In genomic region chr22:50232481-50233151, GRCh38 we compare ENCODE assay signal across 18 cellular contexts. TPM values are rescaled to one million over a fixed set of nuclear protein-coding genes. Genes with fewer than 3 reads are reported as not detected.
DNase-seq lines count a peak whose midpoint lies in the region; ATAC-seq and TF ChIP-seq lines count a peak whose summit lies in the region.
"Had no signal": no experiment of that assay in that cellular context is flagged by ENCODE, and none has a peak within 500 bp of the region (broad histone marks: within the 10 kb centered on the region; RNA-seq: fewer than 3 reads in every experiment).

No MANE protein-coding gene starts in this region.

- peaks cover under 1% of the 10 kb centered on the region for H3K4me1 Mint-ChIP-seq in activated T-cell treated with anti-CD3 and anti-CD28 coated beads, Interleukin-2, amount 50 U/mL, for 72 hours (ENCODE audit: low read depth)
- no peaks in the 10 kb centered on the region for H3K4me1 Mint-ChIP-seq in nephron progenitor cell
- peaks cover 45% of the 10 kb centered on the region for H3K4me1 Mint-ChIP-seq in stimulated activated effector memory CD8-positive, alpha-beta T cell treated with anti-CD3 and anti-CD28 coated beads, Interleukin-12 subunit alpha, Interleukin-12 subunit beta, amount 100 ng/mL, for 72 hours
- H3K4me1 Mint-ChIP-seq in Caco-2 (ENCODE audit: low read depth, unreplicated experiment), result no peaks in the 10 kb centered on the region
- H3K4me1 Mint-ChIP-seq: CD14-positive monocyte had no signal

- peak overlapping the region; percentile 54 for H3K27ac Mint-ChIP-seq in activated T-cell treated with anti-CD3 and anti-CD28 coated beads, Interleukin-2, amount 50 U/mL, for 72 hours
- H3K27ac Mint-ChIP-seq in nephron progenitor cell, result peak overlapping the region; percentile 38
- H3K27ac Mint-ChIP-seq in stimulated activated effector memory CD8-positive, alpha-beta T cell treated with anti-CD3 and anti-CD28 coated beads, Interleukin-12 subunit alpha, Interleukin-12 subunit beta, amount 100 ng/mL, for 72 hours, result peak overlapping the region; percentile 33
- no peak overlapping the region for H3K27ac Mint-ChIP-seq in Caco-2 (ENCODE audit: unreplicated experiment)
- H3K27ac Mint-ChIP-seq: B cell; CD4-positive, alpha-beta T cell had no signal

- no peak for ATAC-seq in activated T-cell treated with anti-CD3 and anti-CD28 coated beads, Interleukin-2, amount 50 U/mL, for 72 hours (replicated peaks in 1 of 2)
- no peak for ATAC-seq in stimulated activated effector memory CD8-positive, alpha-beta T cell treated with anti-CD3 and anti-CD28 coated beads, Interleukin-12 subunit alpha, Interleukin-12 subunit beta, amount 100 ng/mL, for 72 hours

- H3K4me1 ChIP-seq in Caco-2, result no peaks in the 10 kb centered on the region

- H3K9me3 Mint-ChIP-seq in activated T-cell treated with anti-CD3 and anti-CD28 coated beads, Interleukin-2, amount 50 U/mL, for 72 hours, result peaks cover 0 to 5% of the 10 kb centered on the region in 2 donors
- H3K9me3 Mint-ChIP-seq in nephron progenitor cell (no peaks in the 10 kb centered on the region), Caco-2 (ENCODE audit: unreplicated experiment) (no peaks in the 10 kb centered on the region)
- no peaks in the 10 kb centered on the region for H3K9me3 Mint-ChIP-seq in stimulated activated effector memory CD8-positive, alpha-beta T cell treated with anti-CD3 and anti-CD28 coated beads, Interleukin-12 subunit alpha, Interleukin-12 subunit beta, amount 100 ng/mL, for 72 hours
- H3K9me3 Mint-ChIP-seq: CD4-positive, alpha-beta T cell; CD8-positive, alpha-beta memory T cell had no signal

- TF ChIP-seq CTCF in nephron progenitor cell (IDR thresholded peaks at IDR 0.05) (no peak), WERI-Rb-1 (IDR thresholded peaks at IDR 0.05; ENCODE audit: low read depth, low read length) (no peak), Caco-2 (IDR thresholded peaks at IDR 0.05; ENCODE audit: insufficient read depth in 1 of 2, low read depth in 1 of 2, low read length in 1 of 2, severe bottlenecking in 1 of 2, unreplicated experiment in 1 of 2) (no peak)

- H3K36me3 ChIP-seq in WERI-Rb-1, result peaks cover 5% of the 10 kb centered on the region
- no peaks in the 10 kb centered on the region; the same call in 1 of the 2 replicates for H3K36me3 ChIP-seq in Caco-2 (ENCODE audit: control insufficient read depth, insufficient read depth, low read length)

- no peak overlapping the region for H3K4me3 ChIP-seq in WERI-Rb-1 (ENCODE audit: low read depth, low read length)
- no peak overlapping the region for H3K4me3 ChIP-seq in Caco-2 (ENCODE audit: low read depth, low read length)
- H3K4me3 ChIP-seq: BLaER1 treated with 17β-estradiol and CSF1 and Interleukin-3, amounts not matched to agents 10 nM and 100 nM; GM23248 had no signal

- H3K27ac ChIP-seq in WERI-Rb-1, result no peak overlapping the region
- H3K27ac ChIP-seq: 22Rv1; BLaER1 treated with 17β-estradiol and CSF1 and Interleukin-3, amounts not matched to agents 10 nM and 100 nM; GM23248 had no signal

- H3K27me3 Mint-ChIP-seq in activated T-cell treated with anti-CD3 and anti-CD28 coated beads, Interleukin-2, amount 50 U/mL, for 72 hours (ENCODE audit: low read depth), result no peaks in the 10 kb centered on the region
- H3K27me3 Mint-ChIP-seq in nephron progenitor cell (ENCODE audit: low read depth, poor library complexity) (peaks cover 10% of the 10 kb centered on the region), Caco-2 (ENCODE audit: insufficient read depth, unreplicated experiment) (no peaks in the 10 kb centered on the region)
- H3K27me3 Mint-ChIP-seq: B cell; CD4-positive, alpha-beta T cell; CD8-positive, alpha-beta memory T cell had no signal

- H3K27me3 ChIP-seq in WERI-Rb-1 (ENCODE audit: insufficient read depth, low read depth, severe bottlenecking), result no peaks in the 10 kb centered on the region
- no peaks in the 10 kb centered on the region for H3K27me3 ChIP-seq in Caco-2 (replicated peaks; ENCODE audit: control insufficient read depth, insufficient read depth, low read length)

- CTCF ChIA-PET in Caco-2 (lab: Charles Lee), result no interaction called here

- no TSS peak for BruUV-seq in Caco-2 (replicated peaks; lab: Mats Ljungman, UMichigan)

- no peak overlapping the region for H3K4me3 Mint-ChIP-seq in activated T-cell treated with anti-CD3 and anti-CD28 coated beads, Interleukin-2, amount 50 U/mL, for 72 hours
- no peak overlapping the region for H3K4me3 Mint-ChIP-seq in nephron progenitor cell
- no peak overlapping the region for H3K4me3 Mint-ChIP-seq in stimulated activated effector memory CD8-positive, alpha-beta T cell treated with anti-CD3 and anti-CD28 coated beads, Interleukin-12 subunit alpha, Interleukin-12 subunit beta, amount 100 ng/mL, for 72 hours
- H3K4me3 Mint-ChIP-seq in Caco-2 (ENCODE audit: unreplicated experiment), result no peak overlapping the region
- H3K4me3 Mint-ChIP-seq: B cell; CD14-positive monocyte; CD4-positive, alpha-beta T cell had no signal

- POLR2A ChIA-PET in Caco-2 (lab: Charles Lee), result interaction anchor here (0.6 kb wide), 1 partner anchor 19 kb away, joined by 3 read pairs; the partner anchor contains the start of gene HDAC10

- H3K36me3 Mint-ChIP-seq in activated T-cell treated with anti-CD3 and anti-CD28 coated beads, Interleukin-2, amount 50 U/mL, for 72 hours (ENCODE audit: insufficient read depth in 2 of 2), result peaks cover 9 to 13% of the 10 kb centered on the region in 2 donors
- H3K36me3 Mint-ChIP-seq in nephron progenitor cell (ENCODE audit: low read depth) (peaks cover 28% of the 10 kb centered on the region), Caco-2 (ENCODE audit: insufficient read depth, unreplicated experiment) (peaks cover 34% of the 10 kb centered on the region)
- peaks cover 80% of the 10 kb centered on the region for H3K36me3 Mint-ChIP-seq in stimulated activated effector memory CD8-positive, alpha-beta T cell treated with anti-CD3 and anti-CD28 coated beads, Interleukin-12 subunit alpha, Interleukin-12 subunit beta, amount 100 ng/mL, for 72 hours

- no peak for DNase-seq in activated T-cell treated with anti-CD3 and anti-CD28 coated beads, Interleukin-2, amount 50 U/mL, for 72 hours
- DNase-seq in activated T-cell treated with anti-CD3 and anti-CD28 coated beads, Interleukin-2, amount 50 U/mL, for 1 hour, result no peak
- no peak for DNase-seq in nephron progenitor cell
- DNase-seq in stimulated activated effector memory CD8-positive, alpha-beta T cell treated with anti-CD3 and anti-CD28 coated beads, Interleukin-12 subunit alpha, Interleukin-12 subunit beta, amount 100 ng/mL, for 72 hours (ENCODE audit: low spot score in 2 of 2), result no peak
- no peak for DNase-seq in WERI-Rb-1
- no peak for DNase-seq in Caco-2
- DNase-seq: Calu3; CD4-positive, alpha-beta T cell; CD8-positive, alpha-beta memory T cell; DMS53; DMS79 treated with DMSO at 0.1 percent for 48 hours; GM23248; H7; HCEC 1CT had no signal

- intact Hi-C loops in Caco-2 (cut with micrococcal nuclease; ENCODE audit: unreplicated experiment), result no loop called here

- no peaks in the 10 kb centered on the region for H3K9me3 ChIP-seq in WERI-Rb-1 (ENCODE audit: severe bottlenecking)
- no peaks in the 10 kb centered on the region for H3K9me3 ChIP-seq in Caco-2

RNA-seq across cellular contexts. Expression of gene TUBGCP6, which starts 12.2 kb away (rescaled TPM):
- 10 to 100 TPM; 64.9 to 69.7 TPM for total RNA-seq in activated T-cell treated with anti-CD3 and anti-CD28 coated beads, Interleukin-2, amount 50 U/mL, for 72 hours
- 29.3 and 34.2 TPM in 2 replicates for total RNA-seq in Caco-2 (2022)

RNA-seq across cellular contexts. Expression of gene HDAC10, which starts 18.4 kb away (rescaled TPM):
- total RNA-seq in activated T-cell treated with anti-CD3 and anti-CD28 coated beads, Interleukin-2, amount 50 U/mL, for 72 hours, result 10 to 100 TPM; 52.1 to 57.4 TPM
- 61.3 and 63.5 TPM in 2 replicates for total RNA-seq in Caco-2 (2022)

RNA-seq across cellular contexts. Expression of gene MAPK12, which starts 28.9 kb away (rescaled TPM):
- total RNA-seq in activated T-cell treated with anti-CD3 and anti-CD28 coated beads, Interleukin-2, amount 50 U/mL, for 72 hours, result 10 to 100 TPM in 1 of 2 donors, 1 to 10 TPM in 1; 8.5 to 11.5 TPM
- 35.6 and 37.4 TPM in 2 replicates for total RNA-seq in Caco-2 (2022)

RNA-seq across cellular contexts. Expression of gene SELENOO, which starts 31.8 kb away (rescaled TPM):
- 10 to 100 TPM; 17.6 to 19.4 TPM for total RNA-seq in activated T-cell treated with anti-CD3 and anti-CD28 coated beads, Interleukin-2, amount 50 U/mL, for 72 hours
- 29.3 and 29.5 TPM in 2 replicates for total RNA-seq in Caco-2 (2022)

RNA-seq across cellular contexts. Expression of gene MAPK11, which starts 37.6 kb away (rescaled TPM):
- total RNA-seq in activated T-cell treated with anti-CD3 and anti-CD28 coated beads, Interleukin-2, amount 50 U/mL, for 72 hours, result 10 to 100 TPM; 16.6 to 27.1 TPM
- 1.3 and 1.4 TPM in 2 replicates for total RNA-seq in Caco-2 (2022)
